1 cellular context compared by ENCODE assay signal in genomic region chr6:24145690-24146131, GRCh38.
TF ChIP-seq lines count a peak whose summit lies in the region.

No MANE protein-coding gene starts in this region.

TF ChIP-seq in HepG2, 621 proteins besides CTCF, POLR2A, EP300 and RAD21 (continued from another document and continues in another):
- TF ChIP-seq TIGD3 (CRISPR knock-in tag; IDR thresholded peaks at IDR 0.05; ENCODE audit: borderline replicate concordance): no peak
- peak; percentile 66; the same call in 1 of the 2 replicates for TF ChIP-seq ZGPAT (CRISPR knock-in tag; IDR thresholded peaks at IDR 0.05)
- TF ChIP-seq ZMYM4 (CRISPR knock-in tag; IDR thresholded peaks at IDR 0.05): peak; percentile 77
- no peak for TF ChIP-seq ZBTB14 (CRISPR knock-in tag; IDR thresholded peaks at IDR 0.05)
- TF ChIP-seq RCOR2 (CRISPR knock-in tag; IDR thresholded peaks at IDR 0.05): peak; percentile 77
- no peak for TF ChIP-seq NR2C2 (CRISPR knock-in tag; IDR thresholded peaks at IDR 0.05; ENCODE audit: borderline replicate concordance)
- TF ChIP-seq ZFP36L2 (CRISPR knock-in tag; IDR thresholded peaks at IDR 0.05): no peak
- TF ChIP-seq ISL2 (CRISPR knock-in tag; IDR thresholded peaks at IDR 0.05): peak; percentile 88
- TF ChIP-seq ZNF280B (CRISPR knock-in tag; IDR thresholded peaks at IDR 0.05; ENCODE audit: borderline replicate concordance): no peak
- peak; percentile 47 for TF ChIP-seq HOXA3 (CRISPR knock-in tag; IDR thresholded peaks at IDR 0.05)
- TF ChIP-seq ZNF354B (CRISPR knock-in tag; IDR thresholded peaks at IDR 0.05): no peak
- TF ChIP-seq KLF15 (CRISPR knock-in tag; IDR thresholded peaks at IDR 0.05; ENCODE audit: borderline replicate concordance): no peak
- no peak for TF ChIP-seq ZBTB40 (IDR thresholded peaks at IDR 0.05)
- no peak for TF ChIP-seq ZBTB40 (CRISPR knock-in tag; IDR thresholded peaks at IDR 0.05)
- no peak for TF ChIP-seq CAMTA2 (CRISPR knock-in tag; IDR thresholded peaks at IDR 0.05; ENCODE audit: borderline replicate concordance)
- no peak for TF ChIP-seq FLYWCH1 (CRISPR knock-in tag; IDR thresholded peaks at IDR 0.05)
- no peak for TF ChIP-seq ZNF414 (CRISPR knock-in tag; IDR thresholded peaks at IDR 0.05)
- no peak for TF ChIP-seq RAD51 (IDR thresholded peaks at IDR 0.05; ENCODE audit: borderline replicate concordance)
- no peak for TF ChIP-seq ZNF550 (CRISPR knock-in tag; IDR thresholded peaks at IDR 0.05; ENCODE audit: borderline replicate concordance)
- no peak for TF ChIP-seq BRF2 (CRISPR knock-in tag; IDR thresholded peaks at IDR 0.05)
- TF ChIP-seq AHR (CRISPR knock-in tag; IDR thresholded peaks at IDR 0.05): no peak
- TF ChIP-seq ZNF597 (CRISPR knock-in tag; IDR thresholded peaks at IDR 0.05): no peak
- TF ChIP-seq ARNT2 (CRISPR knock-in tag; IDR thresholded peaks at IDR 0.05; ENCODE audit: low read depth): no peak
- no peak for TF ChIP-seq ZNF17 (CRISPR knock-in tag; IDR thresholded peaks at IDR 0.05)
- no peak for TF ChIP-seq ZNF607 (CRISPR knock-in tag; IDR thresholded peaks at IDR 0.05; ENCODE audit: borderline replicate concordance)
- TF ChIP-seq PBX3 (CRISPR knock-in tag; IDR thresholded peaks at IDR 0.05; ENCODE audit: borderline replicate concordance): no peak
- no peak for TF ChIP-seq ZKSCAN5 (CRISPR knock-in tag; IDR thresholded peaks at IDR 0.05)
- no peak for TF ChIP-seq NONO (IDR thresholded peaks at IDR 0.05)
- no peak; the same call in 1 of the 2 replicates for TF ChIP-seq NONO (CRISPR knock-in tag; conservative IDR thresholded peaks at IDR 0.05)
- 0 out of 2 replicates have a peak, but pooled peaks have one; percentile 9 for TF ChIP-seq ARID4A (CRISPR knock-in tag; IDR thresholded peaks at IDR 0.05; ENCODE audit: borderline replicate concordance)
